Comparison of ENCODE assay signal across 13 cellular contexts in genomic region chr9:121652838-121653231, GRCh38. TPM values are rescaled to one million over a fixed set of nuclear protein-coding genes. Genes with fewer than 3 reads are reported as not detected.
DNase-seq lines count a peak whose midpoint lies in the region; ATAC-seq and TF ChIP-seq lines count a peak whose summit lies in the region.
"Had no signal": no experiment of that assay in that cellular context is flagged by ENCODE, and none has a peak within 500 bp of the region (broad histone marks: within the 10 kb centered on the region; RNA-seq: fewer than 3 reads in every experiment).

No MANE protein-coding gene starts in this region.

- H3K9me3 ChIP-seq in breast epithelium (no peaks in the 10 kb centered on the region), mammary epithelial cell (replicated peaks; ENCODE audit: insufficient read depth, low read length) (no peaks in the 10 kb centered on the region), heart right ventricle (no peaks in the 10 kb centered on the region), neuron (ENCODE audit: low read length) (no peaks in the 10 kb centered on the region)
- no peaks in the 10 kb centered on the region for H3K9me3 ChIP-seq in effector memory CD4-positive, alpha-beta T cell (ENCODE audit: control insufficient read depth, low read length)

- 75% methylated on average over 2 of the region's 2 CpGs for WGBS in mammary epithelial cell (ENCODE audit: low coverage, missing lambda C conversion rate)
- 25 to 34% methylated on average over 2 of the region's 2 CpGs for WGBS in heart right ventricle, 2 donors
- 59% methylated on average over 2 of the region's 2 CpGs for WGBS in urinary bladder

- H3K9ac ChIP-seq in mammary epithelial cell (ENCODE audit: insufficient read depth, low read length), result no peak overlapping the region

- no peak for TF ChIP-seq POLR2A in breast epithelium (IDR thresholded peaks at IDR 0.05)

- H3K4me1 ChIP-seq in breast epithelium (peaks cover 0 to 4% of the 10 kb centered on the region in 2 donors), mammary epithelial cell (ENCODE audit: insufficient read depth, low read length) (no peaks in the 10 kb centered on the region), heart right ventricle (peaks cover 34 to 87% (median 69%) of the 10 kb centered on the region in 9 donors), neuron (ENCODE audit: insufficient read depth, low read length) (peaks cover 35% of the 10 kb centered on the region), urinary bladder (ENCODE audit: insufficient read depth) (no peaks in the 10 kb centered on the region)
- H3K4me1 ChIP-seq in effector memory CD4-positive, alpha-beta T cell (ENCODE audit: control insufficient read depth, insufficient read depth, low read length, poor library complexity, severe bottlenecking), result peaks cover 11% of the 10 kb centered on the region

- peak overlapping the region in 1 of 2 donors; percentile 40 for H3K27ac ChIP-seq in breast epithelium
- no peak overlapping the region for H3K27ac ChIP-seq in mammary epithelial cell (ENCODE audit: insufficient read depth, low read depth, low read length)
- peak overlapping the region; percentile 81 to 97 (median 94) for H3K27ac ChIP-seq in heart right ventricle
- no peak overlapping the region for H3K27ac ChIP-seq in urinary bladder (ENCODE audit: low read depth)
- H3K27ac ChIP-seq in effector memory CD4-positive, alpha-beta T cell (ENCODE audit: insufficient read depth, low read length, poor library complexity, severe bottlenecking), result no peak overlapping the region

- H4K20me1 ChIP-seq in mammary epithelial cell (ENCODE audit: insufficient read depth, low read length), result no peaks in the 10 kb centered on the region

- H3K36me3 ChIP-seq in breast epithelium, result no peaks in the 10 kb centered on the region
- H3K36me3 ChIP-seq in mammary epithelial cell (ENCODE audit: insufficient read depth, low read length), result no peaks in the 10 kb centered on the region
- peaks cover 0 to 7% (median 0%) of the 10 kb centered on the region in 9 donors for H3K36me3 ChIP-seq in heart right ventricle
- no peaks in the 10 kb centered on the region for H3K36me3 ChIP-seq in neuron (ENCODE audit: insufficient read depth, low read length)
- no peaks in the 10 kb centered on the region for H3K36me3 ChIP-seq in urinary bladder (ENCODE audit: insufficient read depth)
- no peaks in the 10 kb centered on the region for H3K36me3 ChIP-seq in effector memory CD4-positive, alpha-beta T cell (ENCODE audit: control insufficient read depth, insufficient read depth, low read length)

- H3K79me2 ChIP-seq in mammary epithelial cell (ENCODE audit: insufficient read depth, low read length), result no peaks in the 10 kb centered on the region

- H3K4me3 ChIP-seq in breast epithelium, result peak overlapping the region; percentile 53 to 90 (median 61)
- H3K4me3 ChIP-seq in mammary epithelial cell (replicated peaks in 1 of 3; ENCODE audit: insufficient read depth in 1 of 3, low read depth in 2 of 3, low read length in 3 of 3), result no peak overlapping the region
- peak overlapping the region; percentile 16 to 79 (median 74) for H3K4me3 ChIP-seq in heart right ventricle
- peak overlapping the region; percentile 70 for H3K4me3 ChIP-seq in neuron (ENCODE audit: low read length)
- H3K4me3 ChIP-seq in urinary bladder (ENCODE audit: low read depth, low read length), result peak overlapping the region; percentile 59
- no peak overlapping the region for H3K4me3 ChIP-seq in effector memory CD4-positive, alpha-beta T cell (ENCODE audit: insufficient read depth, low read depth, low read length, poor library complexity, severe bottlenecking)

- no peaks in the 10 kb centered on the region for H3K27me3 ChIP-seq in breast epithelium
- peaks cover 28% of the 10 kb centered on the region for H3K27me3 ChIP-seq in mammary epithelial cell (ENCODE audit: insufficient read depth, low read length)
- peaks cover 0 to 44% (median 0%) of the 10 kb centered on the region in 7 donors for H3K27me3 ChIP-seq in heart right ventricle
- H3K27me3 ChIP-seq in neuron (ENCODE audit: insufficient read depth, low read length), result no peaks in the 10 kb centered on the region
- H3K27me3 ChIP-seq in effector memory CD4-positive, alpha-beta T cell (replicated peaks; ENCODE audit: control insufficient read depth, insufficient read depth, low read length, poor library complexity, severe bottlenecking), result peaks cover 36% of the 10 kb centered on the region

- no TSS peak for BruUV-seq in mammary epithelial cell (replicated peaks; lab: Mats Ljungman, UMichigan)

- no peak overlapping the region for H3K4me2 ChIP-seq in mammary epithelial cell (ENCODE audit: insufficient read depth, low read depth, low read length)

- H2AFZ ChIP-seq in mammary epithelial cell (ENCODE audit: low read depth, low read length) (no peak overlapping the region), neuron (ENCODE audit: low read depth, low read length) (no peak overlapping the region)

- peak in 4 of 8 donors; percentile 15 to 25 (median 20) for ATAC-seq in heart right ventricle
- ATAC-seq: left colon; stimulated activated effector memory CD8-positive, alpha-beta T cell treated with anti-CD3 and anti-CD28 coated beads, Interleukin-12 subunit alpha, Interleukin-12 subunit beta, amount 100 ng/mL, for 72 hours had no signal

- in situ Hi-C loops in mammary epithelial cell (cut with MboI; ENCODE audit: low sequenced_read_pairs in 2 of 2), result no loop called here

- TF ChIP-seq CTCF in breast epithelium (IDR thresholded peaks at IDR 0.05), result no peak
- no peak for TF ChIP-seq CTCF in mammary epithelial cell (conservative IDR thresholded peaks at IDR 0.05 in 1 of 2, IDR thresholded peaks at IDR 0.05 in 1 of 2; ENCODE audit: extremely low read depth in 1 of 2, insufficient read depth in 1 of 2, low read depth in 1 of 2, low read length in 2 of 2)
- no peak for TF ChIP-seq CTCF in heart right ventricle (IDR thresholded peaks at IDR 0.05)

- intact Hi-C loops in breast epithelium (cut with DNase I; ENCODE audit: low total_unique reads) (no loop called here), mammary epithelial cell (cut with micrococcal nuclease) (no loop called here), heart right ventricle (cut with DNase I) (no loop called here)

- dilution Hi-C loops in mammary epithelial cell (cut with HindIII; ENCODE audit: low sequenced_read_pairs), result no loop called here

- CTCF ChIA-PET in mammary epithelial cell (lab: Charles Lee; ENCODE audit: low non-redundant PET), result no interaction called here

- DNase-seq in breast epithelium (ENCODE audit: low spot score in 2 of 2) (no peak), mammary epithelial cell (no peak), heart right ventricle (no peak), NCI-H524 (lab: John Stamatoyannopoulos, UW) (no peak)
- DNase-seq in effector memory CD4-positive, alpha-beta T cell, result no peak
- no peak for DNase-seq in activated CD4-positive, alpha-beta T cell treated with anti-CD3 and anti-CD28 coated beads for 48 hours
- DNase-seq: activated CD4-positive, alpha-beta T cell treated with anti-CD3 and anti-CD28 coated beads, Interleukin-2, amount 10 ng/mL, durations not matched to agents 24 days and 14 days; activated naive CD8-positive, alpha-beta T cell treated with anti-CD3 and anti-CD28 coated beads, Interleukin-2, amount 10 ng/mL, durations not matched to agents 7 days and 5 days; KG1 had no signal

RNA-seq across cellular contexts. Expression of gene DAB2IP, which starts 1.4 kb away (rescaled TPM):
- total RNA-seq in breast epithelium (10 to 100 TPM; 16.0 to 56.0 (median 55.8) TPM), mammary epithelial cell (100 to 1,000 TPM in 1 of 2 donors, 10 to 100 TPM in 1; 78.4 to 103 TPM), heart right ventricle (10 to 100 TPM; 48.1 to 71.1 (median 56.5) TPM), urinary bladder (16.8 TPM)
- polyA plus RNA-seq in mammary epithelial cell (60.0 TPM), heart right ventricle (10 to 100 TPM; 18.1 to 36.5 TPM), urinary bladder (42.3 TPM)
- polyA minus RNA-seq in mammary epithelial cell, result 122 TPM
- total RNA-seq: activated CD4-positive, alpha-beta T cell treated with anti-CD3 and anti-CD28 coated beads, Interleukin-2, amount 10 ng/mL, durations not matched to agents 24 days and 14 days had no signal

Comparison
In these comparisons a context has a peak if more than half of its experiments do, and no peak if none do; other contexts are left out.
1. H3K4me3 ChIP-seq: peak in breast epithelium (3 of 3), heart right ventricle (10 of 10), neuron (single experiment) and urinary bladder (single experiment); none in mammary epithelial cell (0 of 3) and effector memory CD4-positive, alpha-beta T cell (single experiment).
2. H3K27ac ChIP-seq: peak in heart right ventricle (10 of 10); none in mammary epithelial cell (single experiment), urinary bladder (single experiment) and effector memory CD4-positive, alpha-beta T cell (single experiment).